ENCODE assay signal across 23 cellular contexts in genomic region chr6:41065550-41066026, GRCh38. TPM values are rescaled to one million over a fixed set of nuclear protein-coding genes. Genes with fewer than 3 reads are reported as not detected.
"Had no signal": no experiment of that assay in that cellular context is flagged by ENCODE, and none has a peak within 500 bp of the region (broad histone marks: within the 10 kb centered on the region; RNA-seq: fewer than 3 reads in every experiment).

No MANE protein-coding gene starts in this region.

- H3K27me3 ChIP-seq: ascending aorta, esophagus muscularis mucosa, ovary, SJCRH30 had no signal

- H3K4me3 ChIP-seq: ascending aorta, esophagus muscularis mucosa, lower lobe of right lung, ovary, SJCRH30, skin epidermis had no signal

- DNase-seq: activated CD4-positive, alpha-beta T cell treated with anti-CD3 and anti-CD28 coated beads, Interleukin-2, amount 10 ng/mL, durations not matched to agents 24 days and 14 days; activated CD4-positive, CD25-positive, alpha-beta regulatory T cell; activated CD8-positive, alpha-beta memory T cell treated with anti-CD3 and anti-CD28 coated beads, Interleukin-2, amount 50 U/mL, for 4 hours; activated CD8-positive, alpha-beta T cell treated with anti-CD3 and anti-CD28 coated beads, Interleukin-2, amount 10 ng/mL, durations not matched to agents 7 days and 5 days; activated gamma-delta T cell treated with Interleukin-2 at 50 U/mL for 16 hours; activated T-cell treated with anti-CD3 and anti-CD28 coated beads, Interleukin-2, amount 50 U/mL, for 72 hours; glutamatergic neuron; kidney glomerular epithelial cell; lower lobe of right lung; midbrain; naive B cell; ovary; retina; SJCRH30; stimulated activated CD4-positive, alpha-beta T cell treated with anti-CD3 and anti-CD28 coated beads, Interleukin-4, amount 100 ng/mL, for 4 hours; stimulated activated CD8-positive, alpha-beta memory T cell treated with anti-CD3 and anti-CD28 coated beads, Interleukin-4, amount 100 ng/mL, for 48 hours; stimulated activated naive CD4-positive, alpha-beta T cell treated with Interleukin-2 at 50 U/mL for 16 hours; T-helper 2 cell had no signal

- H3K27ac ChIP-seq: ascending aorta, lower lobe of right lung, ovary, SJCRH30, skin epidermis had no signal

- FAIRE-seq: bronchial epithelial cell had no signal

- H3K9me3 ChIP-seq: ascending aorta, esophagus muscularis mucosa, lower lobe of right lung, ovary, SJCRH30 had no signal

- H3K36me3 ChIP-seq: ovary had no signal

- ATAC-seq: activated CD8-positive, alpha-beta T cell treated with anti-CD3 and anti-CD28 coated beads, Interleukin-2, amount 10 ng/mL, durations not matched to agents 7 days and 5 days; activated T-cell treated with anti-CD3 and anti-CD28 coated beads, Interleukin-2, amount 50 U/mL, for 72 hours had no signal

RNA-seq across cellular contexts. Expression of gene OARD1, which starts 6.6 kb away (rescaled TPM):
- total RNA-seq: ascending aorta had no signal

RNA-seq across cellular contexts. Expression of gene APOBEC2, which starts 12.6 kb away (rescaled TPM):
- total RNA-seq: activated CD4-positive, alpha-beta T cell treated with anti-CD3 and anti-CD28 coated beads, Interleukin-2, amount 10 ng/mL, durations not matched to agents 24 days and 14 days; activated CD8-positive, alpha-beta T cell treated with anti-CD3 and anti-CD28 coated beads, Interleukin-2, amount 10 ng/mL, durations not matched to agents 7 days and 5 days; activated T-cell treated with anti-CD3 and anti-CD28 coated beads, Interleukin-2, amount 50 U/mL, for 72 hours; ascending aorta; bronchial epithelial cell; ovary had no signal

RNA-seq across cellular contexts. Expression of gene TSPO2, which starts 23.3 kb away (rescaled TPM):
- total RNA-seq: activated CD4-positive, alpha-beta T cell treated with anti-CD3 and anti-CD28 coated beads, Interleukin-2, amount 10 ng/mL, durations not matched to agents 24 days and 14 days; activated CD8-positive, alpha-beta T cell treated with anti-CD3 and anti-CD28 coated beads, Interleukin-2, amount 10 ng/mL, durations not matched to agents 7 days and 5 days; activated T-cell treated with anti-CD3 and anti-CD28 coated beads, Interleukin-2, amount 50 U/mL, for 72 hours; ascending aorta; bronchial epithelial cell; esophagus muscularis mucosa; lower lobe of right lung; ovary; SJCRH30; ureter had no signal
- polyA plus RNA-seq: ovary had no signal
